In genomic region chr9:90268613-90269012, GRCh38 we compare ENCODE assay signal across 35 cellular contexts.
"Had no signal": no experiment of that assay in that cellular context is flagged by ENCODE, and none has a peak within 500 bp of the region (broad histone marks: within the 10 kb centered on the region; RNA-seq: fewer than 3 reads in every experiment).

No MANE protein-coding gene starts in this region.

- DNase-seq: Karpas-422, Kasumi-1, MG63, MM.1S, MV-4-11, NCI-H1048, NCI-H1092, NCI-H1092 treated with DMSO at 0.1 percent for 48 hours, NCI-H1105, NCI-H1105 treated with DMSO at 0.1 percent for 48 hours, NCI-H1417, NCI-H1417 treated with DMSO at 0.1 percent for 48 hours, NCI-H1436, NCI-H1436 treated with DMSO at 0.1 percent for 48 hours, NCI-H146, NCI-H1694, NCI-H1694 treated with DMSO at 0.1 percent for 48 hours, NCI-H187, NCI-H187 treated with DMSO at 0.1 percent for 48 hours, NCI-H1930, NCI-H2029 treated with DMSO at 0.1 percent for 48 hours, NCI-H2081, NCI-H2081 treated with DMSO at 0.1 percent for 48 hours, NCI-H2107, NCI-H2171, NCI-H2171 treated with DMSO at 0.1 percent for 48 hours, NCI-H2227 treated with DMSO at 0.1 percent for 48 hours, NCI-H226, NCI-H345, NCI-H446, NCI-H446 treated with DMSO at 0.1 percent for 48 hours, NCI-H510A, NCI-H510A treated with DMSO at 0.1 percent for 48 hours, NCI-H524, NCI-H524 treated with DMSO at 0.1 percent for 48 hours had no signal

- H3K4me3 ChIP-seq: MG63 had no signal

- H3K27me3 ChIP-seq: MG63 had no signal

- H3K9me3 ChIP-seq: MG63 had no signal

- H3K36me3 ChIP-seq: MG63 had no signal
